Comparison of ENCODE assay signal across 8 cellular contexts in genomic region chr2:113888641-113889470, GRCh38. TPM values are rescaled to one million over a fixed set of nuclear protein-coding genes. Genes with fewer than 3 reads are reported as not detected.
A peak's percentile ranks its signal among the peaks of the same experiment; 100 is the strongest.
DNase-seq lines count a peak whose midpoint lies in the region; ATAC-seq, FAIRE-seq and TF ChIP-seq lines count a peak whose summit lies in the region.

No MANE protein-coding gene starts in this region.

- TF ChIP-seq POLR2A in adrenal gland (IDR thresholded peaks at IDR 0.05), result no peak

- H2AFZ ChIP-seq in keratinocyte (ENCODE audit: control insufficient read depth, low read length), result peak overlapping the region; percentile 94

- no peaks in the 10 kb centered on the region for H3K9me3 ChIP-seq in adrenal gland (replicated peaks in 1 of 3)
- H3K9me3 ChIP-seq in keratinocyte (ENCODE audit: control insufficient read depth, low read depth, low read length), result no peaks in the 10 kb centered on the region
- no peaks in the 10 kb centered on the region for H3K9me3 ChIP-seq in subcutaneous abdominal adipose tissue (ENCODE audit: control insufficient read depth in 5 of 5, low read length in 5 of 5)

- ATAC-seq in HG02588 (IDR thresholded peaks at IDR 0.05; ENCODE audit: unreplicated experiment), result no peak

- 35 to 37% (median 36%) methylated on average over 14 of the region's 14 CpGs for WGBS in adrenal gland, 4 donors

- FAIRE-seq in keratinocyte (lab: Jason Lieb, UNC), result no peak

- H3K27me3 ChIP-seq in adrenal gland (no peaks in the 10 kb centered on the region), keratinocyte (ENCODE audit: control insufficient read depth, extremely low read depth, insufficient read depth, low read length) (no peaks in the 10 kb centered on the region), subcutaneous abdominal adipose tissue (ENCODE audit: control insufficient read depth in 5 of 5, insufficient read depth in 4 of 5, low read length in 5 of 5) (no peaks in the 10 kb centered on the region)

- intact Hi-C loops in adrenal gland (cut with DNase I), result no loop called here

- H3K27ac ChIP-seq in adrenal gland, result peak overlapping the region; percentile 80 to 97 (median 86)
- peak overlapping the region; percentile 90 for H3K27ac ChIP-seq in keratinocyte (ENCODE audit: control insufficient read depth, insufficient read depth, low read length)
- peak overlapping the region; percentile 98 for H3K27ac ChIP-seq in subcutaneous abdominal adipose tissue (ENCODE audit: low read depth, low read length)

- peak overlapping the region; percentile 64 for H3K4me2 ChIP-seq in keratinocyte (ENCODE audit: control insufficient read depth, extremely low read depth, insufficient read depth, low read depth, low read length)

- TF ChIP-seq CTCF in adrenal gland (IDR thresholded peaks at IDR 0.05) (no peak), keratinocyte (optimal IDR thresholded peaks at IDR 0.05 in 1 of 3, IDR thresholded peaks at IDR 0.05 in 1 of 3, conservative IDR thresholded peaks at IDR 0.05 in 1 of 3; ENCODE audit: extremely low read depth in 1 of 3, insufficient read depth in 2 of 3, low read length in 3 of 3) (no peak)

- no peaks in the 10 kb centered on the region for H3K9me1 ChIP-seq in keratinocyte (ENCODE audit: control insufficient read depth, extremely low read depth, insufficient read depth, low read length)

- dilution Hi-C loops in keratinocyte (cut with MboI; ENCODE audit: extremely low pct_ligation_motif_present, low sequenced_read_pairs), result no loop called here

- peaks cover 45% of the 10 kb centered on the region for H3K79me2 ChIP-seq in keratinocyte (ENCODE audit: control insufficient read depth, insufficient read depth, low read length)

- H3K4me3 ChIP-seq in adrenal gland, result peak overlapping the region in 3 of 4 donors; percentile 43 to 65 (median 46)
- H3K4me3 ChIP-seq in keratinocyte (ENCODE audit: control insufficient read depth in 2 of 3, extremely low read depth in 1 of 3, insufficient read depth in 2 of 3, low read depth in 1 of 3, low read length in 3 of 3), result peak overlapping the region; percentile 93 to 98 (median 94)
- H3K4me3 ChIP-seq in subcutaneous abdominal adipose tissue (ENCODE audit: low read depth in 1 of 5, low read length in 5 of 5), result peak overlapping the region; percentile 74 to 94 (median 91)

- H3K4me1 ChIP-seq in adrenal gland (replicated peaks in 1 of 2) (peaks cover 22 to 62% of the 10 kb centered on the region in 2 donors), keratinocyte (ENCODE audit: control insufficient read depth, extremely low read depth, insufficient read depth, low read length) (peaks cover 34% of the 10 kb centered on the region), subcutaneous abdominal adipose tissue (ENCODE audit: control insufficient read depth in 5 of 5, insufficient read depth in 5 of 5, low read length in 5 of 5) (peaks cover 0 to 53% (median 48%) of the 10 kb centered on the region in 5 donors)

- no peaks in the 10 kb centered on the region for H3K36me3 ChIP-seq in adrenal gland (replicated peaks in 1 of 2)
- peaks cover 0 to 2% of the 10 kb centered on the region in 2 experiments for H3K36me3 ChIP-seq in keratinocyte (ENCODE audit: control insufficient read depth in 2 of 2, extremely low read depth in 1 of 2, insufficient read depth in 2 of 2, low read length in 2 of 2)
- H3K36me3 ChIP-seq in subcutaneous abdominal adipose tissue (ENCODE audit: control insufficient read depth in 5 of 5, insufficient read depth in 5 of 5, low read length in 5 of 5), result no peaks in the 10 kb centered on the region

- peak overlapping the region; percentile 88 for H3K9ac ChIP-seq in keratinocyte (ENCODE audit: control insufficient read depth, extremely low read depth, insufficient read depth, low read length)
- H3K9ac ChIP-seq in subcutaneous abdominal adipose tissue (ENCODE audit: low read length in 5 of 5), result peak overlapping the region; percentile 33 to 93 (median 82)

- DNase-seq in NCI-H2171 (lab: John Stamatoyannopoulos, UW) (peak; percentile 42), NCI-H2171 treated with DMSO at 0.1 percent for 48 hours (lab: John Stamatoyannopoulos, UW) (no peak), adrenal gland (no peak), keratinocyte (ENCODE audit: low read depth, low spot score) (no peak), D341Med (ENCODE audit: low spot score) (no peak), middle frontal gyrus (ENCODE audit: extremely low spot score, low spot score) (no peak)

- no peaks in the 10 kb centered on the region for H4K20me1 ChIP-seq in keratinocyte (ENCODE audit: control insufficient read depth, extremely low read depth, insufficient read depth, low read length)

RNA-seq across cellular contexts. Expression of gene ACTR3, which starts 1.0 kb away (rescaled TPM):
- 100 to 1,000 TPM; 103 to 530 (median 234) TPM for total RNA-seq in adrenal gland
- 100 to 1,000 TPM in 1 of 3 donors, 10 to 100 TPM in 2; 28.1 to 227 (median 30.7) TPM for polyA plus RNA-seq in adrenal gland
- polyA plus RNA-seq in keratinocyte, result 230 to 340 TPM (median 232 TPM) in 3 replicates
- polyA plus RNA-seq in keratinocyte (2011; ENCODE audit: low read depth), result 221 TPM
- 219 and 347 TPM in 2 replicates for polyA plus RNA-seq in keratinocyte (2011; cell fraction: cytosol; rRNA removed)
- polyA plus RNA-seq in keratinocyte (2011; cell fraction: nucleus; rRNA removed), result 170 and 240 TPM in 2 replicates
- 159 and 232 TPM in 2 replicates for polyA plus RNA-seq in keratinocyte (2012; ENCODE audit: low replicate concordance)
- 103 to 389 TPM (median 268 TPM) in 3 replicates for polyA minus RNA-seq in keratinocyte
- 491 TPM for polyA minus RNA-seq in keratinocyte (2011; cell fraction: cytosol; rRNA and poly(A)+ RNA removed)
- 108 and 203 TPM in 2 replicates for polyA minus RNA-seq in keratinocyte (2011; cell fraction: nucleus; rRNA and poly(A)+ RNA removed)
